ENCODE assay signal across 1 cellular context in genomic region chr22:46576556-46577351, GRCh38.
TF ChIP-seq lines count a peak whose summit lies in the region.

No MANE protein-coding gene starts in this region.

TF ChIP-seq in H1, 55 proteins besides CTCF, POLR2A, EP300 and RAD21:
- no peak for TF ChIP-seq USF2 (IDR thresholded peaks at IDR 0.05; ENCODE audit: low read length)
- TF ChIP-seq MAFK (IDR thresholded peaks at IDR 0.05; ENCODE audit: low read depth, low read length) = no peak
- no peak for TF ChIP-seq CEBPB (IDR thresholded peaks at IDR 0.05; ENCODE audit: low read depth, low read length)
- TF ChIP-seq POLR2AphosphoS5 (IDR thresholded peaks at IDR 0.05; ENCODE audit: low read depth, low read length) = no peak
- no peak for TF ChIP-seq SRF (IDR thresholded peaks at IDR 0.05; ENCODE audit: low read depth, low read length)
- no peak for TF ChIP-seq SP1 (IDR thresholded peaks at IDR 0.05; ENCODE audit: low read depth, low read length)
- no peak for TF ChIP-seq NRF1 (IDR thresholded peaks at IDR 0.05; ENCODE audit: low read depth, low read length)
- no peak for TF ChIP-seq ATF3 (IDR thresholded peaks at IDR 0.05; ENCODE audit: insufficient read depth, low read depth, low read length)
- no peak for TF ChIP-seq HDAC6 (IDR thresholded peaks at IDR 0.05; ENCODE audit: low read depth, low read length)
- TF ChIP-seq JUND (IDR thresholded peaks at IDR 0.05; ENCODE audit: low read length) = no peak
- no peak for TF ChIP-seq TEAD4 (IDR thresholded peaks at IDR 0.05; ENCODE audit: low read depth, low read length)
- TF ChIP-seq GTF2F1 (IDR thresholded peaks at IDR 0.05; ENCODE audit: borderline replicate concordance, low read depth, low read length) = no peak
- no peak for TF ChIP-seq TCF12 (IDR thresholded peaks at IDR 0.05; ENCODE audit: low read depth, low read length)
- peak; percentile 25; the same call in 1 of the 2 replicates for TF ChIP-seq MAX (IDR thresholded peaks at IDR 0.05)
- TF ChIP-seq SIX5 (IDR thresholded peaks at IDR 0.05; ENCODE audit: low read depth, low read length) = no peak
- TF ChIP-seq SIRT6 (IDR thresholded peaks at IDR 0.05; ENCODE audit: low read length) = no peak
- no peak for TF ChIP-seq BRCA1 (IDR thresholded peaks at IDR 0.05; ENCODE audit: low read depth, low read length)
- no peak; the same call in 1 of the 2 replicates for TF ChIP-seq RBBP5 (IDR thresholded peaks at IDR 0.05; ENCODE audit: borderline replicate concordance, low read depth, low read length)
- TF ChIP-seq KDM5A (IDR thresholded peaks at IDR 0.05; ENCODE audit: low read length) = no peak
- peak; percentile 66 for TF ChIP-seq KDM4A (IDR thresholded peaks at IDR 0.05; ENCODE audit: low read depth, low read length, severe bottlenecking)
- TF ChIP-seq CHD2 (IDR thresholded peaks at IDR 0.05; ENCODE audit: low read length) = no peak
- TF ChIP-seq BACH1 (IDR thresholded peaks at IDR 0.05; ENCODE audit: low read length) = peak; percentile 42; the same call in 1 of the 2 replicates
- TF ChIP-seq RXRA (IDR thresholded peaks at IDR 0.05; ENCODE audit: insufficient read depth, low read depth, low read length) = no peak
- TF ChIP-seq RNF2 (IDR thresholded peaks at IDR 0.05; ENCODE audit: borderline replicate concordance, low read depth, low read length, missing control alignments, poor library complexity, severe bottlenecking) = no peak
- TF ChIP-seq E2F6 (IDR thresholded peaks at IDR 0.05) = no peak
- 0 out of 2 replicates have a peak, but pooled peaks have one; percentile 25 for TF ChIP-seq PHF8 (conservative IDR thresholded peaks at IDR 0.05; ENCODE audit: low read depth, low read length)
